Comparison of ENCODE assay signal across 30 cellular contexts in genomic region chr3:14911651-14912050, GRCh38.
"Had no signal": no experiment of that assay in that cellular context is flagged by ENCODE, and none has a peak within 500 bp of the region (broad histone marks: within the 10 kb centered on the region; RNA-seq: fewer than 3 reads in every experiment).

No MANE protein-coding gene starts in this region.

- H3K27me3 ChIP-seq: ascending aorta, breast epithelium, cardiac muscle cell, colonic mucosa had no signal

- DNase-seq: activated CD4-positive, alpha-beta memory T cell treated with anti-CD3 and anti-CD28 coated beads, Interleukin-2, amount 10 ng/mL, durations not matched to agents 7 days and 5 days; activated CD4-positive, alpha-beta T cell treated with anti-CD3 and anti-CD28 coated beads for 1 hour; activated CD4-positive, alpha-beta T cell treated with anti-CD3 and anti-CD28 coated beads for 4 hours; activated CD4-positive, alpha-beta T cell treated with anti-CD3 and anti-CD28 coated beads, Interleukin-2, amount 10 ng/mL, durations not matched to agents 7 days and 5 days; activated CD4-positive, alpha-beta T cell treated with anti-CD3 and anti-CD28 coated beads, Interleukin-2, amount 50 U/mL, for 4 hours; activated CD4-positive, CD25-positive, alpha-beta regulatory T cell; activated CD8-positive, alpha-beta memory T cell treated with anti-CD3 and anti-CD28 coated beads, Interleukin-2, amount 10 ng/mL, durations not matched to agents 7 days and 5 days; activated CD8-positive, alpha-beta memory T cell treated with anti-CD3 and anti-CD28 coated beads, Interleukin-2, amount 50 U/mL, for 4 hours; activated gamma-delta T cell treated with Interleukin-2 at 50 U/mL for 16 hours; activated naive CD4-positive, alpha-beta T cell treated with anti-CD3 and anti-CD28 coated beads, Interleukin-2, amount 50 U/mL, for 16 hours; activated naive CD4-positive, alpha-beta T cell treated with Interleukin-2 at 50 U/mL for 16 hours; activated T-cell treated with anti-CD3 and anti-CD28 coated beads, Interleukin-2, amount 50 U/mL, for 1 hour; activated T-cell treated with anti-CD3 and anti-CD28 coated beads, Interleukin-2, amount 50 U/mL, for 48 hours; central memory CD4-positive, alpha-beta T cell; cerebellar nuclear complex; colonic mucosa; effector CD8-positive, alpha-beta T cell; foreskin fibroblast; head of caudate nucleus; T-helper 1 cell; T-helper 17 cell had no signal

- H3K27ac ChIP-seq: ascending aorta, breast epithelium, cardiac muscle cell, colonic mucosa had no signal

- H3K4me1 Mint-ChIP-seq: activated CD4-positive, alpha-beta memory T cell treated with anti-CD3 and anti-CD28 coated beads, Interleukin-2, amount 10 ng/mL, durations not matched to agents 7 days and 5 days; activated CD8-positive, alpha-beta memory T cell treated with anti-CD3 and anti-CD28 coated beads, Interleukin-2, amount 10 ng/mL, durations not matched to agents 7 days and 5 days; brain had no signal

- H3K9me3 ChIP-seq: ascending aorta, breast epithelium, colonic mucosa had no signal

- H3K36me3 ChIP-seq: ascending aorta, breast epithelium, cardiac muscle cell, colonic mucosa had no signal

- H3K9me3 Mint-ChIP-seq: activated CD4-positive, alpha-beta memory T cell treated with anti-CD3 and anti-CD28 coated beads, Interleukin-2, amount 10 ng/mL, durations not matched to agents 7 days and 5 days; activated CD4-positive, alpha-beta T cell treated with anti-CD3 and anti-CD28 coated beads, Interleukin-2, amount 10 ng/mL, durations not matched to agents 7 days and 5 days; activated T-helper 1 cell treated with anti-CD3 and anti-CD28 coated beads, Interleukin-12 subunit alpha, Interleukin-12 subunit beta, Interleukin-2, Interleukin-4 antibody, amounts not matched to agents 30 ng/mL and 10 ng/mL and 1 ng/mL, durations not matched to agents 14 hours and 24 hours and 36 hours; activated T-helper 2 cell treated with anti-CD3 and anti-CD28 coated beads, Interferon-gamma antibody, Interleukin-2, Interleukin-4, amounts not matched to agents 10 μg/mL and 5 μg/mL and 100 μg/mL, durations not matched to agents 14 hours and 24 hours and 36 hours; T-helper 2 cell treated with Interferon-gamma antibody and Interleukin-4, amounts not matched to agents 5 μg/mL and 100 μg/mL, for 36 hours had no signal

- H3K4me3 Mint-ChIP-seq: activated CD4-positive, alpha-beta memory T cell treated with anti-CD3 and anti-CD28 coated beads, Interleukin-2, amount 10 ng/mL, durations not matched to agents 7 days and 5 days; activated CD4-positive, alpha-beta T cell treated with anti-CD3 and anti-CD28 coated beads, Interleukin-2, amount 10 ng/mL, durations not matched to agents 7 days and 5 days; activated CD8-positive, alpha-beta memory T cell treated with anti-CD3 and anti-CD28 coated beads, Interleukin-2, amount 10 ng/mL, durations not matched to agents 7 days and 5 days; activated naive CD8-positive, alpha-beta T cell; activated T-helper 1 cell treated with anti-CD3 and anti-CD28 coated beads, Interleukin-12 subunit alpha, Interleukin-12 subunit beta, Interleukin-2, Interleukin-4 antibody, amounts not matched to agents 30 ng/mL and 10 ng/mL and 1 ng/mL, durations not matched to agents 14 hours and 24 hours and 36 hours; brain; T-helper 17 cell; T-helper 2 cell treated with Interferon-gamma antibody and Interleukin-4, amounts not matched to agents 5 μg/mL and 100 μg/mL, for 36 hours had no signal

- ATAC-seq: activated CD8-positive, alpha-beta memory T cell treated with anti-CD3 and anti-CD28 coated beads, Interleukin-2, amount 10 ng/mL, durations not matched to agents 7 days and 5 days; esophagus mucosa; T-helper 17 cell had no signal

- H3K4me1 ChIP-seq: ascending aorta, breast epithelium, colonic mucosa had no signal

- H3K36me3 Mint-ChIP-seq: activated CD8-positive, alpha-beta memory T cell treated with anti-CD3 and anti-CD28 coated beads, Interleukin-2, amount 10 ng/mL, durations not matched to agents 7 days and 5 days; activated naive CD8-positive, alpha-beta T cell; brain had no signal

- H3K27ac Mint-ChIP-seq: activated CD4-positive, alpha-beta memory T cell treated with anti-CD3 and anti-CD28 coated beads, Interleukin-2, amount 10 ng/mL, durations not matched to agents 7 days and 5 days; activated CD4-positive, alpha-beta T cell treated with anti-CD3 and anti-CD28 coated beads, Interleukin-2, amount 10 ng/mL, durations not matched to agents 7 days and 5 days; activated CD8-positive, alpha-beta memory T cell treated with anti-CD3 and anti-CD28 coated beads, Interleukin-2, amount 10 ng/mL, durations not matched to agents 7 days and 5 days; activated naive CD8-positive, alpha-beta T cell; activated T-helper 1 cell treated with anti-CD3 and anti-CD28 coated beads, Interleukin-12 subunit alpha, Interleukin-12 subunit beta, Interleukin-2, Interleukin-4 antibody, amounts not matched to agents 30 ng/mL and 10 ng/mL and 1 ng/mL, durations not matched to agents 14 hours and 24 hours and 36 hours; activated T-helper 2 cell treated with anti-CD3 and anti-CD28 coated beads, Interferon-gamma antibody, Interleukin-2, Interleukin-4, amounts not matched to agents 10 μg/mL and 5 μg/mL and 100 μg/mL, durations not matched to agents 14 hours and 24 hours and 36 hours; brain; T-helper 17 cell; T-helper 2 cell treated with Interferon-gamma antibody and Interleukin-4, amounts not matched to agents 5 μg/mL and 100 μg/mL, for 36 hours had no signal
